Comparison of ENCODE assay signal across 26 cellular contexts in genomic region chr21:18760247-18760646, GRCh38.
"Had no signal": no experiment of that assay in that cellular context is flagged by ENCODE, and none has a peak within 500 bp of the region (broad histone marks: within the 10 kb centered on the region; RNA-seq: fewer than 3 reads in every experiment).

No MANE protein-coding gene starts in this region.

- H3K27me3 ChIP-seq: gastroesophageal sphincter, pancreas, uterus had no signal

- H3K9me3 ChIP-seq: gastroesophageal sphincter, pancreas, prostate gland, thoracic aorta, uterus had no signal

- H3K4me1 ChIP-seq: gastroesophageal sphincter, pancreas, prostate gland, uterus had no signal

- H3K4me3 ChIP-seq: gastroesophageal sphincter, pancreas, prostate gland, skin epidermis, thoracic aorta, uterus had no signal

- H3K27ac ChIP-seq: gastroesophageal sphincter, pancreas, prostate gland, skin epidermis, thoracic aorta, uterus had no signal

- ATAC-seq: activated CD8-positive, alpha-beta T cell treated with anti-CD3 and anti-CD28 coated beads for 36 hours; activated naive CD8-positive, alpha-beta T cell treated with anti-CD3 and anti-CD28 coated beads, Interleukin-2, amount 50 U/mL, for 24 hours; activated T-cell treated with anti-CD3 and anti-CD28 coated beads, Interleukin-2, amount 50 U/mL, for 4 hours; activated T-helper 17 cell treated with anti-CD3 and anti-CD28 coated beads, Interleukin-2, amount 50 U/mL, for 72 hours; gastroesophageal sphincter; left cardiac atrium; left ventricle myocardium superior; pancreas; sciatic nerve had no signal

- DNase-seq: activated B cell treated with CpG ODN at 0.5 μM for 24 hours; activated CD4-positive, alpha-beta T cell treated with anti-CD3 and anti-CD28 coated beads, Interleukin-2, amount 50 U/mL, for 1 hour; activated CD8-positive, alpha-beta T cell treated with anti-CD3 and anti-CD28 coated beads for 36 hours; activated naive CD8-positive, alpha-beta T cell treated with anti-CD3 and anti-CD28 coated beads, Interleukin-2, amount 50 U/mL, for 24 hours; activated T-cell treated with anti-CD3 and anti-CD28 coated beads, Interleukin-2, amount 50 U/mL, for 4 hours; amygdala; caudate nucleus; cortex of kidney; hippocampal formation; left cardiac atrium; left ventricle myocardium superior; nephron progenitor cell; retina; stimulated activated CD4-positive, alpha-beta T cell treated with anti-CD3 and anti-CD28 coated beads, Interleukin-12 subunit alpha, Interleukin-12 subunit beta, amount 100 ng/mL, for 4 hours; stimulated activated CD4-positive, alpha-beta T cell treated with anti-CD3 and anti-CD28 coated beads, Interleukin-4, amount 100 ng/mL, for 1 hour; trophoblast cell; uterus had no signal

- FAIRE-seq: endothelial cell of umbilical vein, keratinocyte, pancreas had no signal

- H3K36me3 ChIP-seq: gastroesophageal sphincter, pancreas, prostate gland, thoracic aorta, uterus had no signal
